Comparison of ENCODE assay signal across 1 cellular context in genomic region chr14:77032854-77033621, GRCh38.
TF ChIP-seq lines count a peak whose summit lies in the region.

No MANE protein-coding gene starts in this region.

TF ChIP-seq in HepG2, 621 proteins besides CTCF, POLR2A, EP300 and RAD21 (continued from another document and continues in another):
- TF ChIP-seq ZBTB10 (CRISPR knock-in tag; IDR thresholded peaks at IDR 0.05; ENCODE audit: borderline replicate concordance) (peak; percentile 12; the same call in 1 of the 2 replicates), ZBTB39 (CRISPR knock-in tag; IDR thresholded peaks at IDR 0.05) (peak; percentile 93), LRRFIP1 (CRISPR knock-in tag; conservative IDR thresholded peaks at IDR 0.05) (no peak), SP5 (CRISPR knock-in tag; IDR thresholded peaks at IDR 0.05; ENCODE audit: borderline replicate concordance, low read depth) (no peak), RXRB (CRISPR knock-in tag; IDR thresholded peaks at IDR 0.05; ENCODE audit: borderline replicate concordance) (peak; percentile 34; the same call in 1 of the 2 replicates), ZNF672 (CRISPR knock-in tag; IDR thresholded peaks at IDR 0.05) (no peak), FOXJ3 (CRISPR knock-in tag; IDR thresholded peaks at IDR 0.05; ENCODE audit: borderline replicate concordance) (no peak), ZKSCAN1 (IDR thresholded peaks at IDR 0.05; ENCODE audit: low read length) (no peak), ZNF20 (CRISPR knock-in tag; IDR thresholded peaks at IDR 0.05) (no peak), ZFP91 (CRISPR knock-in tag; IDR thresholded peaks at IDR 0.05; ENCODE audit: borderline replicate concordance) (no peak), KLF6 (CRISPR knock-in tag; IDR thresholded peaks at IDR 0.05) (no peak), SSRP1 (CRISPR knock-in tag; IDR thresholded peaks at IDR 0.05) (no peak), ZNF772 (CRISPR knock-in tag; IDR thresholded peaks at IDR 0.05) (no peak), KLF15 (CRISPR knock-in tag; IDR thresholded peaks at IDR 0.05; ENCODE audit: borderline replicate concordance) (no peak), KLF11 (CRISPR knock-in tag; IDR thresholded peaks at IDR 0.05) (no peak), NR2F2 (IDR thresholded peaks at IDR 0.05; ENCODE audit: borderline replicate concordance, low read depth) (no peak), POGZ (CRISPR knock-in tag; IDR thresholded peaks at IDR 0.05) (no peak), ZNF776 (CRISPR knock-in tag; IDR thresholded peaks at IDR 0.05) (no peak), GABPA (IDR thresholded peaks at IDR 0.05; ENCODE audit: low read depth, low read length) (no peak), GABPA (CRISPR knock-in tag; IDR thresholded peaks at IDR 0.05; ENCODE audit: low read depth) (peak; percentile 39; the same call in 1 of the 2 replicates), ZNF30 (CRISPR knock-in tag; IDR thresholded peaks at IDR 0.05) (no peak), FOXK1 (CRISPR knock-in tag; IDR thresholded peaks at IDR 0.05; ENCODE audit: borderline replicate concordance, low read depth) (no peak), PRMT3 (CRISPR knock-in tag; IDR thresholded peaks at IDR 0.05; ENCODE audit: borderline replicate concordance, low read depth) (no peak), ZSCAN29 (CRISPR knock-in tag; conservative IDR thresholded peaks at IDR 0.05) (no peak), FOXM1 (CRISPR knock-in tag; IDR thresholded peaks at IDR 0.05) (no peak), PCBP2 (optimal IDR thresholded peaks at IDR 0.05; ENCODE audit: low read depth, low read length, poor library complexity, severe bottlenecking) (peak; percentile 4), ZNF646 (CRISPR knock-in tag; IDR thresholded peaks at IDR 0.05) (0 out of 2 replicates have a peak, but pooled peaks have one; percentile 18), PHF20 (CRISPR knock-in tag; IDR thresholded peaks at IDR 0.05) (no peak), CAMTA2 (CRISPR knock-in tag; IDR thresholded peaks at IDR 0.05; ENCODE audit: borderline replicate concordance) (no peak), ATF4 (CRISPR knock-in tag; IDR thresholded peaks at IDR 0.05) (0 out of 4 replicates have a peak, but pooled peaks of 1 of the 2 experiments have one; percentile 13), TP53 (CRISPR knock-in tag; conservative IDR thresholded peaks at IDR 0.05) (no peak), PBX2 (CRISPR knock-in tag; IDR thresholded peaks at IDR 0.05) (no peak), ADNP (CRISPR knock-in tag; IDR thresholded peaks at IDR 0.05) (no peak), RFXANK (CRISPR knock-in tag; IDR thresholded peaks at IDR 0.05) (0 out of 2 replicates have a peak, but pooled peaks have one; percentile 26), BRCA1 (CRISPR knock-in tag; IDR thresholded peaks at IDR 0.05) (no peak), ZNF251 (CRISPR knock-in tag; IDR thresholded peaks at IDR 0.05) (no peak), HBP1 (CRISPR knock-in tag; IDR thresholded peaks at IDR 0.05; ENCODE audit: low read depth) (no peak), LCORL (IDR thresholded peaks at IDR 0.05) (no peak), LCORL (CRISPR knock-in tag; IDR thresholded peaks at IDR 0.05) (peak; percentile 68; the same call in 1 of the 2 replicates), DNMT1 (CRISPR knock-in tag; IDR thresholded peaks at IDR 0.05) (peak; percentile 28; the same call in 1 of the 2 replicates), ZMYM4 (CRISPR knock-in tag; IDR thresholded peaks at IDR 0.05) (0 out of 2 replicates have a peak, but pooled peaks have one; percentile 35), ZNF720 (CRISPR knock-in tag; IDR thresholded peaks at IDR 0.05) (no peak), SMARCC2 (IDR thresholded peaks at IDR 0.05) (no peak), MXI1 (IDR thresholded peaks at IDR 0.05; ENCODE audit: borderline replicate concordance, low read depth, low read length) (no peak), SIX1 (CRISPR knock-in tag; IDR thresholded peaks at IDR 0.05; ENCODE audit: borderline replicate concordance) (no peak), RXRA (CRISPR knock-in tag; IDR thresholded peaks at IDR 0.05) (no peak), DPF2 (CRISPR knock-in tag; IDR thresholded peaks at IDR 0.05; ENCODE audit: borderline replicate concordance, low read depth) (0 out of 2 replicates have a peak, but pooled peaks have one; percentile 26), THAP11 (CRISPR knock-in tag; IDR thresholded peaks at IDR 0.05) (0 out of 2 replicates have a peak, but pooled peaks have one; percentile 23), REPIN1 (CRISPR knock-in tag; IDR thresholded peaks at IDR 0.05; ENCODE audit: borderline replicate concordance, low read depth) (no peak), MEIS2 (CRISPR knock-in tag; IDR thresholded peaks at IDR 0.05) (no peak), ZNF75D (CRISPR knock-in tag; IDR thresholded peaks at IDR 0.05; ENCODE audit: borderline replicate concordance) (no peak)
